Comparison of ENCODE assay signal across 8 cellular contexts in the genomic region with DNA sequence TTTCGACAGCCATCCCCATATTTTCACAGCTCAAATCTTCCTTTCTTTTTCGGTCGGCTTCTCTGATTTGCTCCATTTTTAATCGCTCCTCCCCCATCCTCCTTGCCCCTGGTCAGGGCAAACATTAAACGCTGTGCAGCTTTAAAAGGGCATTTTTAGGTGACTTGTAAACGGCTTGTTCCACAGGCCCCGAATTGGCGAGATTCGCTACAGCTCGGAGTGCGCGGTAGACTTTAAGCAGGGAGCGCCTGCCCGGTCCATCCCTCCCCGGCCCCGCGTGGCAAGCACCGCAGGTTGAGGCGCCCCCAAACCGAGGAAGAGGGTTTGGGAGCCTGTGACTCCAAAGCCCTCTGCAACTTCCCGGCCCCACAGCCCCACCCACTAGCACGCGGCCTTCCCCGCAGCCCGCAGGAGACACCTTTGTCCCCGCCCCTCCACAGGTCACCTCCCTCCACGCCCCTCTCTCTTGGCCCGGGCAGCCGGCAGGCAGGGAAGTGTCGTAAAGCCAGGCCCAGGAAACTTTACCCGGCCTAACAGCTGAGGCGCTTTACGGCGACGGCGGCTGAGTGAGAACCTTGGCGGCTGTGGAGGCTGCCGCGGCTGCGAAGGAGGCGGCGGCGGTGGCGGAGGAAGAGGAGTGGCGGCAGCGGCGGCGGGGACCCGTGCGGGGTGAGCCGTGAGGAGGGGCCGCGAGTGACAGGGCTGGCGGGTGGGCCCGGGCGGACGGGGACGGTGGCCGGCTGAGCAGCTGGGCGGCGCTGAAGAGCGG. TPM values are rescaled to one million over a fixed set of nuclear protein-coding genes. Genes with fewer than 3 reads are reported as not detected.
A peak's percentile ranks its signal among the peaks of the same experiment; 100 is the strongest.
DNase-seq lines count a peak whose midpoint lies in the region; ATAC-seq, FAIRE-seq and TF ChIP-seq lines count a peak whose summit lies in the region.

TSS of gene NAA30 (plus strand) at position 550 of the 769 bp plus-strand sequence. CDS start 372 bp downstream, outside the sequence.

- no peaks in the 10 kb centered on the region for H3K36me3 ChIP-seq in kidney (ENCODE audit: control insufficient read depth in 1 of 2, insufficient read depth in 2 of 2, low read length in 2 of 2)

- H3K9ac ChIP-seq in kidney (ENCODE audit: low read length in 2 of 2): peak within 1 kb of the TSS; percentile 79 to 88

- FAIRE-seq in kidney (lab: Jason Lieb, UNC): no peak

- DNase-seq in AG20443 (ENCODE audit: low spot score): peak; percentile 94
- DNase-seq in NCI-H446 treated with DMSO at 0.1 percent for 48 hours (lab: John Stamatoyannopoulos, UW): peak; percentile 86
- peak; percentile 94 for DNase-seq in cerebellar cortex (ENCODE audit: low spot score)
- DNase-seq in kidney: peak; percentile 97
- peak; percentile 81 to 82 for DNase-seq in stimulated activated CD4-positive, alpha-beta T cell treated with anti-CD3 and anti-CD28 coated beads, Interleukin-15, amount 100 ng/mL, for 1 hour (ENCODE audit: low read depth in 1 of 2, low spot score in 1 of 2)

- H3K4me3 ChIP-seq in kidney (ENCODE audit: low read length in 2 of 2): peak within 1 kb of the TSS; percentile 86 to 87

- ATAC-seq in GM19035 (IDR thresholded peaks at IDR 0.05; ENCODE audit: unreplicated experiment): peak; percentile 77
- peak; percentile 81 for ATAC-seq in HG03342 (IDR thresholded peaks at IDR 0.05; ENCODE audit: unreplicated experiment)
- peak; percentile 89 to 90 for ATAC-seq in activated CD4-positive, CD25-positive, alpha-beta regulatory T cell treated with anti-CD3 and anti-CD28 coated beads, Interleukin-2, amount 50 U/mL, for 24 hours

- H3K4me1 ChIP-seq in kidney (ENCODE audit: control insufficient read depth in 1 of 2, insufficient read depth in 1 of 2, low read depth in 1 of 2, low read length in 2 of 2): peaks cover 3 to 6% of the 10 kb centered on the region in 2 donors

- TF ChIP-seq CTCF in kidney (IDR thresholded peaks at IDR 0.05; ENCODE audit: borderline replicate concordance, extremely low read depth, insufficient read depth): no peak

- H3K9me3 ChIP-seq in kidney (ENCODE audit: control insufficient read depth in 1 of 2, low read length in 2 of 2): no peaks in the 10 kb centered on the region

- peak within 1 kb of the TSS; percentile 79 to 88 for H3K27ac ChIP-seq in kidney (ENCODE audit: low read depth in 2 of 2, low read length in 2 of 2)

- intact Hi-C loops in kidney (cut with DNase I): no loop called here

RNA-seq across cellular contexts. Expression of gene NAA30, which starts in this region (rescaled TPM):
- 17.1 TPM for total RNA-seq in kidney
- 9.2 TPM for polyA plus RNA-seq in kidney (ENCODE audit: insufficient read depth, low read depth, low replicate concordance)

Comparison
In these comparisons a context has a peak if more than half of its experiments do, and no peak if none do; other contexts are left out.
1. Peak in every context shown above with its lines: DNase-seq, ATAC-seq, H3K4me3 ChIP-seq and H3K27ac ChIP-seq.